Comparison of ENCODE assay signal across 8 cellular contexts in the genomic region with DNA sequence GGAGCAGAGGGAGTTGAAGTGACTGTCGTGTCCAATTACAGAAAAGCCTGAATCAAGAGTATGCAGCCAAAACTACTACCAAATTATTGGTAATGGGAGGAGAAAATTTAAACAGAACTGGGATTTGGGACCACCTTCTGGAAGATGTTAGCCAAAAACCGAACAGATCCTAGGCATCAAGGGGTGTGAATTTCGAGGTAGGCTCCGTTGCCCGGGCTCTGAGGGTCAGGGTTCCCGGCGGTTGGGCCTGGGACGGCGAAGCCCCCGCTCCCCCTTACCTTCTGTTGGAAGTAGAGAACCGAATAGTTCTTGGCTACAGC. TPM values are rescaled to one million over a fixed set of nuclear protein-coding genes. Genes with fewer than 3 reads are reported as not detected.
A peak's percentile ranks its signal among the peaks of the same experiment; 100 is the strongest.
DNase-seq lines count a peak whose midpoint lies in the region; ATAC-seq and TF ChIP-seq lines count a peak whose summit lies in the region.

No MANE protein-coding gene starts in this region.

- H3K9me2 ChIP-seq in DOHH2 (replicated peaks; ENCODE audit: control insufficient read depth, low read length) = no peaks in the 10 kb centered on the region

- H3K36me3 ChIP-seq in DOHH2 (ENCODE audit: control insufficient read depth, low read length) (peaks cover 14% of the 10 kb centered on the region; the same call in 1 of the 2 replicates), mammary epithelial cell (ENCODE audit: insufficient read depth, low read length) (no peaks in the 10 kb centered on the region), muscle layer of colon (ENCODE audit: insufficient read depth, low read length) (no peaks in the 10 kb centered on the region)

- peaks cover 13% of the 10 kb centered on the region for H3F3A ChIP-seq in DOHH2 (ENCODE audit: control insufficient read depth, insufficient read depth)

- peak overlapping the region; percentile 98 for H2AFZ ChIP-seq in mammary epithelial cell (ENCODE audit: low read depth, low read length)

- 0% methylated on average over 7 of the region's 11 CpGs for WGBS in mammary epithelial cell (ENCODE audit: low coverage, missing lambda C conversion rate)

- BruUV-seq in mammary epithelial cell (replicated peaks; lab: Mats Ljungman, UMichigan) = no TSS peak

- peaks cover 3% of the 10 kb centered on the region; the same call in 1 of the 2 replicates for H3K9me3 ChIP-seq in DOHH2 (ENCODE audit: control insufficient read depth, insufficient read depth, low read length)
- no peaks in the 10 kb centered on the region for H3K9me3 ChIP-seq in mammary epithelial cell (replicated peaks; ENCODE audit: insufficient read depth, low read length)
- no peaks in the 10 kb centered on the region for H3K9me3 ChIP-seq in muscle layer of colon (ENCODE audit: low read length)

- H3K79me2 ChIP-seq in DOHH2 (ENCODE audit: control insufficient read depth, low read length) (peaks cover 64% of the 10 kb centered on the region), mammary epithelial cell (ENCODE audit: insufficient read depth, low read length) (peaks cover 37% of the 10 kb centered on the region)

- dilution Hi-C loops in mammary epithelial cell (cut with HindIII; ENCODE audit: low sequenced_read_pairs) = no loop called here

- TF ChIP-seq CTCF in DOHH2 (IDR thresholded peaks at IDR 0.05; ENCODE audit: low read depth, low read length, poor library complexity, severe bottlenecking) = no peak
- no peak for TF ChIP-seq CTCF in mammary epithelial cell (conservative IDR thresholded peaks at IDR 0.05 in 1 of 2, IDR thresholded peaks at IDR 0.05 in 1 of 2; ENCODE audit: extremely low read depth in 1 of 2, insufficient read depth in 1 of 2, low read depth in 1 of 2, low read length in 2 of 2)

- DNase-seq in mammary epithelial cell = no peak
- DNase-seq in middle frontal gyrus (ENCODE audit: extremely low spot score, low spot score) = no peak
- no peak for DNase-seq in NCI-H345 treated with DMSO at 0.1 percent for 48 hours (lab: John Stamatoyannopoulos, UW; ENCODE audit: unreplicated experiment)
- no peak for DNase-seq in mesenteric fat pad (ENCODE audit: low spot score)

- in situ Hi-C loops in mammary epithelial cell (cut with MboI; ENCODE audit: low sequenced_read_pairs in 2 of 2) = loop anchor here (5.0 to 25.0 kb wide), 4 partner anchors 265 to 912 kb away; no protein-coding TSS in a partner anchor

- ATAC-seq in HG03432 (IDR thresholded peaks at IDR 0.05; ENCODE audit: unreplicated experiment) = peak; percentile 11
- ATAC-seq in HG02973 (IDR thresholded peaks at IDR 0.05; ENCODE audit: unreplicated experiment) = no peak

- intact Hi-C loops in mammary epithelial cell (cut with micrococcal nuclease) = loop anchor here (1.0 to 10.0 kb wide), 5 partner anchors 171 to 822 kb away; a partner anchor contains a TSS

- H3K4me3 ChIP-seq in DOHH2 (ENCODE audit: low read length) = peak overlapping the region; percentile 93
- H3K4me3 ChIP-seq in mammary epithelial cell (replicated peaks in 1 of 3; ENCODE audit: insufficient read depth in 1 of 3, low read depth in 2 of 3, low read length in 3 of 3) = peak overlapping the region; percentile 85 to 88 (median 86)
- H3K4me3 ChIP-seq in muscle layer of colon (ENCODE audit: low read depth in 1 of 2, low read length in 2 of 2) = peak overlapping the region; percentile 47 to 99

- H3K4me1 ChIP-seq in DOHH2 (ENCODE audit: control insufficient read depth, low read length) (peaks cover 78% of the 10 kb centered on the region), mammary epithelial cell (ENCODE audit: insufficient read depth, low read length) (peaks cover 15% of the 10 kb centered on the region), muscle layer of colon (ENCODE audit: insufficient read depth, low read length) (peaks cover 22% of the 10 kb centered on the region)

- H3K27me3 ChIP-seq in DOHH2 (ENCODE audit: control insufficient read depth, low read length) (no peaks in the 10 kb centered on the region), mammary epithelial cell (ENCODE audit: insufficient read depth, low read length) (no peaks in the 10 kb centered on the region), muscle layer of colon (ENCODE audit: control insufficient read depth in 1 of 2, insufficient read depth in 2 of 2, low read length in 2 of 2) (no peaks in the 10 kb centered on the region)

- H3K4me2 ChIP-seq in DOHH2 (ENCODE audit: low read length) = peak overlapping the region; percentile 98
- H3K4me2 ChIP-seq in mammary epithelial cell (ENCODE audit: insufficient read depth, low read depth, low read length) = peak overlapping the region; percentile 97

- CTCF ChIA-PET in mammary epithelial cell (lab: Charles Lee; ENCODE audit: low non-redundant PET) = interaction anchor here (1.9 kb wide), 1 partner anchor 33 kb away, joined by 21 read pairs; no protein-coding TSS in a partner anchor

- no peaks in the 10 kb centered on the region for H4K20me1 ChIP-seq in DOHH2 (ENCODE audit: control insufficient read depth, insufficient read depth, low read depth, low read length)
- no peaks in the 10 kb centered on the region for H4K20me1 ChIP-seq in mammary epithelial cell (ENCODE audit: insufficient read depth, low read length)

- H3K27ac ChIP-seq in DOHH2 (ENCODE audit: low read depth, low read length) (peak overlapping the region; percentile 35), mammary epithelial cell (ENCODE audit: insufficient read depth, low read depth, low read length) (peak overlapping the region; percentile 83), muscle layer of colon (ENCODE audit: low read depth, low read length) (peak overlapping the region; percentile 66)

- H3K9ac ChIP-seq in mammary epithelial cell (ENCODE audit: insufficient read depth, low read length) = peak overlapping the region; percentile 85
- H3K9ac ChIP-seq in muscle layer of colon (ENCODE audit: low read length) = peak overlapping the region; percentile 87

RNA-seq across cellular contexts. Expression of a gene that starts 0.3 kb away (rescaled TPM):
- total RNA-seq in mammary epithelial cell (10 to 100 TPM; 25.5 to 31.8 TPM), mesenteric fat pad (71.4 TPM)
- 30.9 TPM for polyA plus RNA-seq in mammary epithelial cell
- 40.5 TPM for polyA minus RNA-seq in mammary epithelial cell

RNA-seq across cellular contexts. Expression of a gene that starts 1.6 kb away (rescaled TPM):
- total RNA-seq in mammary epithelial cell (10 to 100 TPM in 1 of 2 donors, 1 to 10 TPM in 1; 1.3 to 10.5 TPM), mesenteric fat pad (1.7 TPM)
- polyA plus RNA-seq in mammary epithelial cell = 12.7 TPM
- polyA minus RNA-seq in mammary epithelial cell = 0.57 TPM
